ENCODE assay signal across 1 cellular context in genomic region chr18:57771183-57771582, GRCh38.
TF ChIP-seq lines count a peak whose summit lies in the region.

No MANE protein-coding gene starts in this region.

TF ChIP-seq in WTC11, 78 proteins besides CTCF, POLR2A, EP300 and RAD21 (continued from another document):
- TF ChIP-seq HMGXB4 (CRISPR knock-in tag; IDR thresholded peaks at IDR 0.05) (no peak), FOXJ3 (CRISPR knock-in tag; IDR thresholded peaks at IDR 0.05; ENCODE audit: borderline replicate concordance) (no peak), CDX4 (CRISPR knock-in tag; IDR thresholded peaks at IDR 0.05; ENCODE audit: borderline replicate concordance) (no peak), USF1 (CRISPR knock-in tag; IDR thresholded peaks at IDR 0.05) (no peak), ATF3 (CRISPR knock-in tag; conservative IDR thresholded peaks at IDR 0.05) (no peak), MAX (CRISPR knock-in tag; IDR thresholded peaks at IDR 0.05) (no peak)
